ENCODE assay signal across 37 cellular contexts in the genomic region with DNA sequence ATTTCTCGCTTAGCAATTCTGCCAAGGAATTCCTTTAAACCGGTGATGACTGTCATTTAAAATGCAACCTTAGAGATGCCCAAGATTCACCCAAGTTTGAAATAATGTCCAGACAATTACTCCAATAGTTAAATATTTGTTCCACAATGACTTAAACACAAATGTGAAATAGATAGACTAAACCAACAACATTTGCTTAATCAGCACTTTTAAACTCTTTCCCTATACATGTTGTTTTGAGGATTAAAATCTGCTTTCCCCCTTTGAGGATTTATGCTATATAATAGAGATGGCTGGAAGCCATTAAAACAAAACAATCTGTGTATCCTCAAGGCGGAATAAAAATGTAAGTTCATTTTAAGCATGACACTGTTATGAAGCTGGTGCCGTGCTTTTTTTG.
"Had no signal": no experiment of that assay in that cellular context is flagged by ENCODE, and none has a peak within 500 bp of the region (broad histone marks: within the 10 kb centered on the region; RNA-seq: fewer than 3 reads in every experiment).

No MANE protein-coding gene starts in this region.

- H3K27ac Mint-ChIP-seq: activated CD4-positive, alpha-beta memory T cell treated with anti-CD3 and anti-CD28 coated beads, Interleukin-2, amount 10 ng/mL, durations not matched to agents 7 days and 5 days; activated CD4-positive, alpha-beta T cell treated with anti-CD3 and anti-CD28 coated beads for 36 hours; activated CD4-positive, alpha-beta T cell treated with anti-CD3 and anti-CD28 coated beads, Interleukin-2, amount 10 ng/mL, durations not matched to agents 7 days and 5 days; activated CD8-positive, alpha-beta memory T cell treated with anti-CD3 and anti-CD28 coated beads, Interleukin-2, amount 10 ng/mL, durations not matched to agents 7 days and 5 days; activated CD8-positive, alpha-beta T cell treated with anti-CD3 and anti-CD28 coated beads, Interleukin-2, amount 10 ng/mL, durations not matched to agents 7 days and 5 days; activated naive CD4-positive, alpha-beta T cell treated with anti-CD3 and anti-CD28 coated beads, Interleukin-2, amount 10 ng/mL, durations not matched to agents 7 days and 5 days; activated naive CD4-positive, alpha-beta T cell treated with anti-CD3 and anti-CD28 coated beads, Interleukin-2, amount 50 U/mL, for 24 hours; activated naive CD8-positive, alpha-beta T cell; activated naive CD8-positive, alpha-beta T cell treated with anti-CD3 and anti-CD28 coated beads, Interleukin-2, amount 10 ng/mL, durations not matched to agents 7 days and 5 days; activated naive CD8-positive, alpha-beta T cell treated with anti-CD3 and anti-CD28 coated beads, Interleukin-2, amount 50 U/mL, for 24 hours; activated T-cell treated with anti-CD3 and anti-CD28 coated beads, Interleukin-2, amount 50 U/mL, for 24 hours; activated T-helper 2 cell treated with anti-CD3 and anti-CD28 coated beads, Interferon-gamma antibody, Interleukin-2, Interleukin-4, amounts not matched to agents 10 μg/mL and 5 μg/mL and 100 μg/mL, durations not matched to agents 14 hours and 24 hours and 36 hours; brain; T-helper 1 cell treated with Interleukin-12 subunit alpha and Interleukin-12 subunit beta and Interleukin-4 antibody, amounts not matched to agents 30 μg/mL and 1 μg/mL, for 36 hours; T-helper 2 cell treated with Interferon-gamma antibody and Interleukin-4, amounts not matched to agents 5 μg/mL and 100 μg/mL, for 36 hours; WTC11 had no signal

- H3K27ac ChIP-seq: ascending aorta, cardiac muscle cell, WERI-Rb-1 had no signal

- H3K4me3 Mint-ChIP-seq: activated CD4-positive, alpha-beta memory T cell treated with anti-CD3 and anti-CD28 coated beads, Interleukin-2, amount 10 ng/mL, durations not matched to agents 7 days and 5 days; activated CD4-positive, alpha-beta T cell treated with anti-CD3 and anti-CD28 coated beads for 36 hours; activated CD4-positive, alpha-beta T cell treated with anti-CD3 and anti-CD28 coated beads, Interleukin-2, amount 10 ng/mL, durations not matched to agents 7 days and 5 days; activated CD8-positive, alpha-beta memory T cell treated with anti-CD3 and anti-CD28 coated beads, Interleukin-2, amount 10 ng/mL, durations not matched to agents 7 days and 5 days; activated CD8-positive, alpha-beta T cell treated with anti-CD3 and anti-CD28 coated beads, Interleukin-2, amount 10 ng/mL, durations not matched to agents 7 days and 5 days; activated naive CD4-positive, alpha-beta T cell treated with anti-CD3 and anti-CD28 coated beads, Interleukin-2, amount 10 ng/mL, durations not matched to agents 7 days and 5 days; activated naive CD4-positive, alpha-beta T cell treated with anti-CD3 and anti-CD28 coated beads, Interleukin-2, amount 50 U/mL, for 24 hours; activated naive CD8-positive, alpha-beta T cell; activated naive CD8-positive, alpha-beta T cell treated with anti-CD3 and anti-CD28 coated beads, Interleukin-2, amount 10 ng/mL, durations not matched to agents 7 days and 5 days; activated naive CD8-positive, alpha-beta T cell treated with anti-CD3 and anti-CD28 coated beads, Interleukin-2, amount 50 U/mL, for 24 hours; activated T-cell treated with anti-CD3 and anti-CD28 coated beads, Interleukin-2, amount 50 U/mL, for 24 hours; brain; central memory CD8-positive, alpha-beta T cell; T-helper 1 cell treated with Interleukin-12 subunit alpha and Interleukin-12 subunit beta and Interleukin-4 antibody, amounts not matched to agents 30 μg/mL and 1 μg/mL, for 36 hours; T-helper 2 cell treated with Interferon-gamma antibody and Interleukin-4, amounts not matched to agents 5 μg/mL and 100 μg/mL, for 36 hours; WTC11 had no signal

- H3K36me3 Mint-ChIP-seq: activated CD8-positive, alpha-beta memory T cell treated with anti-CD3 and anti-CD28 coated beads, Interleukin-2, amount 10 ng/mL, durations not matched to agents 7 days and 5 days; activated naive CD4-positive, alpha-beta T cell treated with anti-CD3 and anti-CD28 coated beads, Interleukin-2, amount 10 ng/mL, durations not matched to agents 7 days and 5 days; activated naive CD4-positive, alpha-beta T cell treated with anti-CD3 and anti-CD28 coated beads, Interleukin-2, amount 50 U/mL, for 24 hours; activated naive CD8-positive, alpha-beta T cell; activated naive CD8-positive, alpha-beta T cell treated with anti-CD3 and anti-CD28 coated beads, Interleukin-2, amount 10 ng/mL, durations not matched to agents 7 days and 5 days; brain; WTC11 had no signal

- H3K4me1 Mint-ChIP-seq: activated CD4-positive, alpha-beta memory T cell treated with anti-CD3 and anti-CD28 coated beads, Interleukin-2, amount 10 ng/mL, durations not matched to agents 7 days and 5 days; activated CD4-positive, alpha-beta T cell treated with anti-CD3 and anti-CD28 coated beads for 36 hours; activated CD4-positive, alpha-beta T cell treated with anti-CD3 and anti-CD28 coated beads, Interleukin-2, amount 10 ng/mL, durations not matched to agents 7 days and 5 days; activated CD8-positive, alpha-beta memory T cell treated with anti-CD3 and anti-CD28 coated beads, Interleukin-2, amount 10 ng/mL, durations not matched to agents 7 days and 5 days; activated naive CD4-positive, alpha-beta T cell treated with anti-CD3 and anti-CD28 coated beads, Interleukin-2, amount 10 ng/mL, durations not matched to agents 7 days and 5 days; activated naive CD4-positive, alpha-beta T cell treated with anti-CD3 and anti-CD28 coated beads, Interleukin-2, amount 50 U/mL, for 24 hours; activated naive CD8-positive, alpha-beta T cell treated with anti-CD3 and anti-CD28 coated beads, Interleukin-2, amount 10 ng/mL, durations not matched to agents 7 days and 5 days; activated naive CD8-positive, alpha-beta T cell treated with anti-CD3 and anti-CD28 coated beads, Interleukin-2, amount 50 U/mL, for 24 hours; brain; central memory CD8-positive, alpha-beta T cell had no signal

- H3K9me3 ChIP-seq: ascending aorta had no signal

- H3K27me3 ChIP-seq: ascending aorta, cardiac muscle cell had no signal

- DNase-seq: activated CD4-positive, alpha-beta memory T cell treated with anti-CD3 and anti-CD28 coated beads, Interleukin-2, amount 10 ng/mL, durations not matched to agents 7 days and 5 days; activated CD4-positive, alpha-beta T cell treated with anti-CD3 and anti-CD28 coated beads for 1 hour; activated CD4-positive, alpha-beta T cell treated with anti-CD3 and anti-CD28 coated beads for 36 hours; activated CD4-positive, alpha-beta T cell treated with anti-CD3 and anti-CD28 coated beads for 48 hours; activated CD4-positive, alpha-beta T cell treated with anti-CD3 and anti-CD28 coated beads, Interleukin-2, amount 10 ng/mL, durations not matched to agents 7 days and 5 days; activated CD4-positive, alpha-beta T cell treated with anti-CD3 and anti-CD28 coated beads, Interleukin-2, amount 50 U/mL, for 48 hours; activated CD4-positive, CD25-positive, alpha-beta regulatory T cell; activated CD8-positive, alpha-beta memory T cell treated with anti-CD3 and anti-CD28 coated beads for 24 hours; activated CD8-positive, alpha-beta memory T cell treated with anti-CD3 and anti-CD28 coated beads, Interleukin-2, amount 10 ng/mL, durations not matched to agents 7 days and 5 days; activated CD8-positive, alpha-beta memory T cell treated with anti-CD3 and anti-CD28 coated beads, Interleukin-2, amount 50 U/mL, for 48 hours; activated CD8-positive, alpha-beta T cell treated with anti-CD3 and anti-CD28 coated beads, Interleukin-2, amount 10 ng/mL, durations not matched to agents 7 days and 5 days; activated effector memory CD4-positive, alpha-beta T cell treated with Interleukin-2 at 50 U/mL for 16 hours; activated gamma-delta T cell; activated naive CD4-positive, alpha-beta T cell treated with anti-CD3 and anti-CD28 coated beads, Interleukin-2, amount 10 ng/mL, durations not matched to agents 7 days and 5 days; activated naive CD4-positive, alpha-beta T cell treated with Interleukin-2 at 50 U/mL for 16 hours; activated naive CD8-positive, alpha-beta T cell treated with anti-CD3 and anti-CD28 coated beads, Interleukin-2, amount 10 ng/mL, durations not matched to agents 7 days and 5 days; activated naive CD8-positive, alpha-beta T cell treated with anti-CD3 and anti-CD28 coated beads, Interleukin-2, amount 50 U/mL, for 24 hours; activated T-cell treated with anti-CD3 and anti-CD28 coated beads, Interleukin-2, amount 50 U/mL, for 24 hours; activated T-cell treated with anti-CD3 and anti-CD28 coated beads, Interleukin-2, amount 50 U/mL, for 48 hours; amygdala; anterior cingulate cortex; T-helper 2 cell; T-helper 9 cell; WERI-Rb-1 had no signal

- H3K9me3 Mint-ChIP-seq: activated CD4-positive, alpha-beta memory T cell treated with anti-CD3 and anti-CD28 coated beads, Interleukin-2, amount 10 ng/mL, durations not matched to agents 7 days and 5 days; activated CD4-positive, alpha-beta T cell treated with anti-CD3 and anti-CD28 coated beads, Interleukin-2, amount 10 ng/mL, durations not matched to agents 7 days and 5 days; activated naive CD4-positive, alpha-beta T cell treated with anti-CD3 and anti-CD28 coated beads, Interleukin-2, amount 10 ng/mL, durations not matched to agents 7 days and 5 days; activated naive CD8-positive, alpha-beta T cell treated with anti-CD3 and anti-CD28 coated beads, Interleukin-2, amount 10 ng/mL, durations not matched to agents 7 days and 5 days; activated naive CD8-positive, alpha-beta T cell treated with anti-CD3 and anti-CD28 coated beads, Interleukin-2, amount 50 U/mL, for 24 hours; activated T-cell treated with anti-CD3 and anti-CD28 coated beads, Interleukin-2, amount 50 U/mL, for 24 hours; activated T-helper 2 cell treated with anti-CD3 and anti-CD28 coated beads, Interferon-gamma antibody, Interleukin-2, Interleukin-4, amounts not matched to agents 10 μg/mL and 5 μg/mL and 100 μg/mL, durations not matched to agents 14 hours and 24 hours and 36 hours; brain; T-helper 1 cell treated with Interleukin-12 subunit alpha and Interleukin-12 subunit beta and Interleukin-4 antibody, amounts not matched to agents 30 μg/mL and 1 μg/mL, for 36 hours; T-helper 2 cell treated with Interferon-gamma antibody and Interleukin-4, amounts not matched to agents 5 μg/mL and 100 μg/mL, for 36 hours; WTC11 had no signal

- ATAC-seq: activated CD4-positive, alpha-beta T cell treated with anti-CD3 and anti-CD28 coated beads for 36 hours; activated CD4-positive, CD25-positive, alpha-beta regulatory T cell treated with anti-CD3 and anti-CD28 coated beads, Interleukin-2, amount 50 U/mL, for 24 hours; activated CD8-positive, alpha-beta memory T cell treated with anti-CD3 and anti-CD28 coated beads, Interleukin-2, amount 10 ng/mL, durations not matched to agents 7 days and 5 days; activated CD8-positive, alpha-beta T cell treated with anti-CD3 and anti-CD28 coated beads, Interleukin-2, amount 10 ng/mL, durations not matched to agents 7 days and 5 days; activated naive CD8-positive, alpha-beta T cell treated with anti-CD3 and anti-CD28 coated beads, Interleukin-2, amount 50 U/mL, for 24 hours; WTC11 had no signal

- H3K4me3 ChIP-seq: ascending aorta, cardiac muscle cell had no signal

- H3K36me3 ChIP-seq: ascending aorta, cardiac muscle cell, WERI-Rb-1 had no signal

- H3K27me3 Mint-ChIP-seq: activated CD4-positive, alpha-beta memory T cell treated with anti-CD3 and anti-CD28 coated beads, Interleukin-2, amount 10 ng/mL, durations not matched to agents 7 days and 5 days; activated CD4-positive, alpha-beta T cell treated with anti-CD3 and anti-CD28 coated beads, Interleukin-2, amount 10 ng/mL, durations not matched to agents 7 days and 5 days; activated CD8-positive, alpha-beta memory T cell treated with anti-CD3 and anti-CD28 coated beads, Interleukin-2, amount 10 ng/mL, durations not matched to agents 7 days and 5 days; activated naive CD4-positive, alpha-beta T cell treated with anti-CD3 and anti-CD28 coated beads, Interleukin-2, amount 10 ng/mL, durations not matched to agents 7 days and 5 days; activated naive CD4-positive, alpha-beta T cell treated with anti-CD3 and anti-CD28 coated beads, Interleukin-2, amount 50 U/mL, for 24 hours; activated naive CD8-positive, alpha-beta T cell; activated naive CD8-positive, alpha-beta T cell treated with anti-CD3 and anti-CD28 coated beads, Interleukin-2, amount 10 ng/mL, durations not matched to agents 7 days and 5 days; activated naive CD8-positive, alpha-beta T cell treated with anti-CD3 and anti-CD28 coated beads, Interleukin-2, amount 50 U/mL, for 24 hours; activated T-cell treated with anti-CD3 and anti-CD28 coated beads, Interleukin-2, amount 50 U/mL, for 24 hours; central memory CD8-positive, alpha-beta T cell had no signal

- FAIRE-seq: bronchial epithelial cell, TTC549 had no signal

- H3K4me1 ChIP-seq: ascending aorta had no signal
